In genomic region chr1:183438060-183438459, GRCh38 we compare ENCODE assay signal across 28 cellular contexts.
"Had no signal": no experiment of that assay in that cellular context is flagged by ENCODE, and none has a peak within 500 bp of the region (broad histone marks: within the 10 kb centered on the region; RNA-seq: fewer than 3 reads in every experiment).

No MANE protein-coding gene starts in this region.

- H3K36me3 Mint-ChIP-seq: mesothelial cell of epicardium, naive B cell had no signal

- H3K27me3 ChIP-seq: colonic mucosa, gastrocnemius medialis, left lung had no signal

- H3K4me1 Mint-ChIP-seq: endodermal cell, mesothelial cell of epicardium, naive B cell had no signal

- H3K27ac ChIP-seq: colonic mucosa, epithelial cell of prostate, esophagus squamous epithelium, gastrocnemius medialis, heart right ventricle, left lung, lower lobe of right lung had no signal

- H3K36me3 ChIP-seq: colonic mucosa, esophagus squamous epithelium, gastrocnemius medialis, heart right ventricle, left lung, lower lobe of right lung had no signal

- H3K9me3 ChIP-seq: colonic mucosa, esophagus squamous epithelium, gastrocnemius medialis, heart right ventricle, left lung, lower lobe of right lung, mucosa of descending colon had no signal

- ATAC-seq: effector memory CD8-positive, alpha-beta T cell; esophagus mucosa; gastrocnemius medialis; heart right ventricle; left cardiac atrium; left lung; left ventricle myocardium superior; lower lobe of right lung; mucosa of descending colon had no signal

- DNase-seq: colonic mucosa; cortex of kidney; effector CD8-positive, alpha-beta T cell; effector memory CD8-positive, alpha-beta T cell; endodermal cell; erythroblast; esophagus squamous epithelium; foreskin fibroblast; foreskin melanocyte; gastrocnemius medialis; glutamatergic neuron; head of caudate nucleus; heart right ventricle; hippocampal formation; left cardiac atrium; left lung; left ventricle myocardium superior; lower lobe of right lung; mesenchymal stem cell; mucosa of descending colon; naive B cell had no signal

- H3K4me1 ChIP-seq: colonic mucosa, esophagus squamous epithelium, gastrocnemius medialis, left lung, lower lobe of right lung had no signal

- H3K27ac Mint-ChIP-seq: dendritic cell treated with granulocyte-macrophage colony-stimulating factor and Interleukin-4, amounts not matched to agents 40 ng/mL and 50 ng/mL, for 4 days; effector memory CD8-positive, alpha-beta T cell; endodermal cell; mesothelial cell of epicardium; naive B cell had no signal

- H3K4me3 Mint-ChIP-seq: dendritic cell treated with granulocyte-macrophage colony-stimulating factor and Interleukin-4, amounts not matched to agents 40 ng/mL and 50 ng/mL, for 4 days; effector memory CD8-positive, alpha-beta T cell; endodermal cell; mesothelial cell of epicardium; naive B cell had no signal

- H3K9me3 Mint-ChIP-seq: effector memory CD8-positive, alpha-beta T cell; endodermal cell; mesothelial cell of epicardium had no signal

- H3K4me3 ChIP-seq: colonic mucosa, esophagus squamous epithelium, gastrocnemius medialis, heart right ventricle, left lung, lower lobe of right lung, mucosa of descending colon had no signal

- FAIRE-seq: endometrium, islet of Langerhans, keratinocyte had no signal
